In genomic region chr15:94324835-94325767, GRCh38 we compare ENCODE assay signal across 15 cellular contexts.
DNase-seq lines count a peak whose midpoint lies in the region; ATAC-seq, FAIRE-seq and TF ChIP-seq lines count a peak whose summit lies in the region.
"Had no signal": no experiment of that assay in that cellular context is flagged by ENCODE, and none has a peak within 500 bp of the region (broad histone marks: within the 10 kb centered on the region; RNA-seq: fewer than 3 reads in every experiment).

No MANE protein-coding gene starts in this region.

- H3K36me3 ChIP-seq in keratinocyte (ENCODE audit: control insufficient read depth in 2 of 2, extremely low read depth in 1 of 2, insufficient read depth in 2 of 2, low read length in 2 of 2) = peaks cover 0 to 4% of the 10 kb centered on the region in 2 experiments
- no peaks in the 10 kb centered on the region for H3K36me3 ChIP-seq in tibial artery
- H3K36me3 ChIP-seq: left ventricle myocardium inferior had no signal

- DNase-seq in NCI-H1417 (lab: John Stamatoyannopoulos, UW) = peak in 2 of 3 experiments; percentile 44 to 56
- no peak for DNase-seq in NCI-H1417 treated with DMSO at 0.1 percent for 48 hours (lab: John Stamatoyannopoulos, UW)
- no peak for DNase-seq in GM19239 (ENCODE audit: insufficient read length, low spot score)
- DNase-seq in activated CD8-positive, alpha-beta T cell treated with anti-CD3 and anti-CD28 coated beads for 36 hours = peak; percentile 62
- DNase-seq in keratinocyte (ENCODE audit: low read depth, low spot score) = no peak
- DNase-seq in tibial artery = no peak
- no peak for DNase-seq in GM12892 (ENCODE audit: insufficient read length)
- DNase-seq: left ventricle myocardium inferior; stimulated activated naive CD4-positive, alpha-beta T cell treated with Interleukin-2 at 50 U/mL for 16 hours had no signal

- H3K4me3 Mint-ChIP-seq in activated CD8-positive, alpha-beta T cell treated with anti-CD3 and anti-CD28 coated beads for 36 hours = no peak overlapping the region
- H3K4me3 Mint-ChIP-seq: activated T-cell treated with anti-CD3 and anti-CD28 coated beads, Interleukin-2, amount 50 U/mL, for 4 hours; IgD-negative memory B cell had no signal

- peaks cover 4% of the 10 kb centered on the region for H4K20me1 ChIP-seq in keratinocyte (ENCODE audit: control insufficient read depth, extremely low read depth, insufficient read depth, low read length)

- H3K27ac ChIP-seq in keratinocyte (ENCODE audit: control insufficient read depth, insufficient read depth, low read length) = no peak overlapping the region
- H3K27ac ChIP-seq in tibial artery = no peak overlapping the region
- H3K27ac ChIP-seq: 22Rv1, left ventricle myocardium inferior, SK-N-MC had no signal

- H3K4me1 Mint-ChIP-seq in activated CD8-positive, alpha-beta T cell treated with anti-CD3 and anti-CD28 coated beads for 36 hours (ENCODE audit: low read depth) = peaks cover 11% of the 10 kb centered on the region

- no peak overlapping the region for H2AFZ ChIP-seq in keratinocyte (ENCODE audit: control insufficient read depth, low read length)

- dilution Hi-C loops in keratinocyte (cut with MboI; ENCODE audit: extremely low pct_ligation_motif_present, low sequenced_read_pairs) = no loop called here

- intact Hi-C loops in activated CD8-positive, alpha-beta T cell treated with anti-CD3 and anti-CD28 coated beads for 36 hours (cut with micrococcal nuclease) = loop anchor here (1.0 to 5.0 kb wide), 2 partner anchors 93 to 161 kb away; partner anchors contain the start of gene MCTP2
- intact Hi-C loops in tibial artery (cut with DNase I; ENCODE audit: low total_unique reads) = loop anchor here (5.0 to 10.0 kb wide), 2 partner anchors 163 to 1290 kb away; no protein-coding TSS in a partner anchor

- no peak for TF ChIP-seq CTCF in activated CD8-positive, alpha-beta T cell treated with anti-CD3 and anti-CD28 coated beads for 36 hours (IDR thresholded peaks at IDR 0.05)
- TF ChIP-seq CTCF in keratinocyte (optimal IDR thresholded peaks at IDR 0.05 in 1 of 3, IDR thresholded peaks at IDR 0.05 in 1 of 3, conservative IDR thresholded peaks at IDR 0.05 in 1 of 3; ENCODE audit: extremely low read depth in 1 of 3, insufficient read depth in 2 of 3, low read length in 3 of 3) (no peak), tibial artery (IDR thresholded peaks at IDR 0.05) (no peak)

- no peak overlapping the region for H3K4me3 ChIP-seq in keratinocyte (ENCODE audit: control insufficient read depth in 2 of 3, extremely low read depth in 1 of 3, insufficient read depth in 2 of 3, low read depth in 1 of 3, low read length in 3 of 3)
- H3K4me3 ChIP-seq in tibial artery = no peak overlapping the region
- H3K4me3 ChIP-seq: left ventricle myocardium inferior, SK-N-MC had no signal

- H3K79me2 ChIP-seq in keratinocyte (ENCODE audit: control insufficient read depth, insufficient read depth, low read length) = peaks cover 9% of the 10 kb centered on the region

- CTCF ChIA-PET in activated CD8-positive, alpha-beta T cell treated with anti-CD3 and anti-CD28 coated beads for 36 hours (lab: Charles Lee) = interaction anchor here (0.5 to 8.9 kb wide), 38 partner anchors 8 to 241 kb away, joined by 3 to 325 read pairs (median 5); partner anchors contain the start of gene MCTP2

- H3K9me3 Mint-ChIP-seq in activated CD8-positive, alpha-beta T cell treated with anti-CD3 and anti-CD28 coated beads for 36 hours = no peaks in the 10 kb centered on the region
- H3K9me3 Mint-ChIP-seq: activated T-cell treated with anti-CD3 and anti-CD28 coated beads, Interleukin-2, amount 50 U/mL, for 4 hours; IgD-negative memory B cell; naive thymus-derived CD4-positive, alpha-beta T cell had no signal

- H3K9me3 ChIP-seq in keratinocyte (ENCODE audit: control insufficient read depth, low read depth, low read length) = no peaks in the 10 kb centered on the region
- H3K9me3 ChIP-seq in tibial artery = no peaks in the 10 kb centered on the region
- H3K9me3 ChIP-seq: left ventricle myocardium inferior had no signal

- H3K27me3 Mint-ChIP-seq in activated CD8-positive, alpha-beta T cell treated with anti-CD3 and anti-CD28 coated beads for 36 hours = no peaks in the 10 kb centered on the region
- H3K27me3 Mint-ChIP-seq: IgD-negative memory B cell; naive thymus-derived CD4-positive, alpha-beta T cell had no signal

- no peak for TF ChIP-seq POLR2A in GM12892 (IDR thresholded peaks at IDR 0.05; ENCODE audit: low read depth, low read length)

- ATAC-seq in activated CD8-positive, alpha-beta T cell treated with anti-CD3 and anti-CD28 coated beads for 36 hours = peak; percentile 52
- no peak for ATAC-seq in GM19455 (IDR thresholded peaks at IDR 0.05; ENCODE audit: unreplicated experiment)

- H3K9ac ChIP-seq in keratinocyte (ENCODE audit: control insufficient read depth, extremely low read depth, insufficient read depth, low read length) = peak overlapping the region; percentile 20

- H3K27me3 ChIP-seq in keratinocyte (ENCODE audit: control insufficient read depth, extremely low read depth, insufficient read depth, low read length) (no peaks in the 10 kb centered on the region), tibial artery (no peaks in the 10 kb centered on the region)

- POLR2A ChIA-PET in activated CD8-positive, alpha-beta T cell treated with anti-CD3 and anti-CD28 coated beads for 36 hours (lab: Charles Lee) = interaction anchor here (2.3 kb wide), 1 partner anchor 95 kb away, joined by 16 read pairs; the partner anchor contains the start of gene MCTP2

- H3K4me1 ChIP-seq in keratinocyte (ENCODE audit: control insufficient read depth, extremely low read depth, insufficient read depth, low read length) = no peaks in the 10 kb centered on the region
- H3K4me1 ChIP-seq in tibial artery = no peaks in the 10 kb centered on the region
- H3K4me1 ChIP-seq: left ventricle myocardium inferior had no signal

- peak overlapping the region; percentile 44 for H3K4me2 ChIP-seq in keratinocyte (ENCODE audit: control insufficient read depth, extremely low read depth, insufficient read depth, low read depth, low read length)

- peak overlapping the region; percentile 53 for H3K27ac Mint-ChIP-seq in activated CD8-positive, alpha-beta T cell treated with anti-CD3 and anti-CD28 coated beads for 36 hours

- H3K9me1 ChIP-seq in keratinocyte (ENCODE audit: control insufficient read depth, extremely low read depth, insufficient read depth, low read length) = no peaks in the 10 kb centered on the region

- peaks cover 3% of the 10 kb centered on the region for H3K36me3 Mint-ChIP-seq in activated CD8-positive, alpha-beta T cell treated with anti-CD3 and anti-CD28 coated beads for 36 hours (ENCODE audit: low read depth)

- FAIRE-seq in GM19239 (lab: Jason Lieb, UNC) = peak; percentile 14
- FAIRE-seq in keratinocyte (lab: Jason Lieb, UNC) = no peak
- FAIRE-seq in GM12892 (lab: Jason Lieb, UNC) = no peak

Comparison
In these comparisons a context has a peak if more than half of its experiments do, and no peak if none do; other contexts are left out.
1. DNase-seq: peak in NCI-H1417 (2 of 3) and activated CD8-positive, alpha-beta T cell treated with anti-CD3 and anti-CD28 coated beads for 36 hours (single experiment); none in NCI-H1417 treated with DMSO at 0.1 percent for 48 hours (single experiment), GM19239 (single experiment), keratinocyte (single experiment), tibial artery (0 of 2) and GM12892 (single experiment).